21 cellular contexts compared by ENCODE assay signal in genomic region chr20:13101276-13101675, GRCh38.
"Had no signal": no experiment of that assay in that cellular context is flagged by ENCODE, and none has a peak within 500 bp of the region (broad histone marks: within the 10 kb centered on the region; RNA-seq: fewer than 3 reads in every experiment).

No MANE protein-coding gene starts in this region.

- H3K27ac Mint-ChIP-seq: activated CD4-positive, alpha-beta T cell treated with anti-CD3 and anti-CD28 coated beads, Interleukin-2, amount 10 ng/mL, durations not matched to agents 24 days and 14 days; activated CD8-positive, alpha-beta T cell treated with anti-CD3 and anti-CD28 coated beads, Interleukin-2, amount 10 ng/mL, durations not matched to agents 7 days and 5 days; activated T-cell treated with anti-CD3 and anti-CD28 coated beads, Interleukin-2, amount 50 U/mL, for 24 hours; activated T-helper 2 cell treated with anti-CD3 and anti-CD28 coated beads, Interferon-gamma antibody, Interleukin-2, Interleukin-4, amounts not matched to agents 10 μg/mL and 5 μg/mL and 100 μg/mL, durations not matched to agents 14 hours and 24 hours and 36 hours; dendritic cell treated with granulocyte-macrophage colony-stimulating factor and Interleukin-4, amounts not matched to agents 40 ng/mL and 50 ng/mL, for 4 days; naive B cell; stimulated activated effector memory CD8-positive, alpha-beta T cell treated with anti-CD3 and anti-CD28 coated beads, Interleukin-12 subunit alpha, Interleukin-12 subunit beta, amount 100 ng/mL, for 72 hours had no signal

- H3K4me1 ChIP-seq: left lung, prostate gland, right atrium auricular region had no signal

- ATAC-seq: activated CD8-positive, alpha-beta T cell treated with anti-CD3 and anti-CD28 coated beads, Interleukin-2, amount 10 ng/mL, durations not matched to agents 7 days and 5 days; foreskin keratinocyte; left lung; stimulated activated effector memory CD8-positive, alpha-beta T cell treated with anti-CD3 and anti-CD28 coated beads, Interleukin-12 subunit alpha, Interleukin-12 subunit beta, amount 100 ng/mL, for 72 hours had no signal

- H3K27me3 ChIP-seq: foreskin keratinocyte, left lung, right atrium auricular region had no signal

- H3K36me3 Mint-ChIP-seq: naive B cell; stimulated activated effector memory CD8-positive, alpha-beta T cell treated with anti-CD3 and anti-CD28 coated beads, Interleukin-12 subunit alpha, Interleukin-12 subunit beta, amount 100 ng/mL, for 72 hours had no signal

- H3K4me1 Mint-ChIP-seq: activated CD4-positive, alpha-beta T cell treated with anti-CD3 and anti-CD28 coated beads, Interleukin-2, amount 10 ng/mL, durations not matched to agents 24 days and 14 days; naive B cell; stimulated activated effector memory CD8-positive, alpha-beta T cell treated with anti-CD3 and anti-CD28 coated beads, Interleukin-12 subunit alpha, Interleukin-12 subunit beta, amount 100 ng/mL, for 72 hours had no signal

- H3K4me3 Mint-ChIP-seq: activated CD4-positive, alpha-beta T cell treated with anti-CD3 and anti-CD28 coated beads, Interleukin-2, amount 10 ng/mL, durations not matched to agents 24 days and 14 days; activated CD8-positive, alpha-beta T cell treated with anti-CD3 and anti-CD28 coated beads, Interleukin-2, amount 10 ng/mL, durations not matched to agents 7 days and 5 days; activated T-cell treated with anti-CD3 and anti-CD28 coated beads, Interleukin-2, amount 50 U/mL, for 24 hours; dendritic cell treated with granulocyte-macrophage colony-stimulating factor and Interleukin-4, amounts not matched to agents 40 ng/mL and 50 ng/mL, for 4 days; naive B cell; neural crest cell; stimulated activated effector memory CD8-positive, alpha-beta T cell treated with anti-CD3 and anti-CD28 coated beads, Interleukin-12 subunit alpha, Interleukin-12 subunit beta, amount 100 ng/mL, for 72 hours had no signal

- H3K27me3 Mint-ChIP-seq: activated T-cell treated with anti-CD3 and anti-CD28 coated beads, Interleukin-2, amount 50 U/mL, for 24 hours; dendritic cell treated with granulocyte-macrophage colony-stimulating factor and Interleukin-4, amounts not matched to agents 40 ng/mL and 50 ng/mL, for 4 days had no signal

- H3K4me3 ChIP-seq: left lung, prostate gland, right atrium auricular region, thoracic aorta had no signal

- H3K27ac ChIP-seq: foreskin keratinocyte, left lung, prostate gland, right atrium auricular region, thoracic aorta had no signal

- DNase-seq: activated CD4-positive, alpha-beta T cell treated with anti-CD3 and anti-CD28 coated beads, Interleukin-2, amount 10 ng/mL, durations not matched to agents 24 days and 14 days; activated CD8-positive, alpha-beta T cell treated with anti-CD3 and anti-CD28 coated beads, Interleukin-2, amount 10 ng/mL, durations not matched to agents 7 days and 5 days; activated naive CD4-positive, alpha-beta T cell treated with Interleukin-2 at 50 U/mL for 16 hours; activated T-cell treated with anti-CD3 and anti-CD28 coated beads, Interleukin-2, amount 50 U/mL, for 24 hours; cerebellar nuclear complex; effector memory CD4-positive, alpha-beta T cell; foreskin keratinocyte; head of caudate nucleus; left lung; midbrain; naive B cell; stimulated activated CD4-positive, alpha-beta T cell treated with anti-CD3 and anti-CD28 coated beads, Interleukin-4, amount 100 ng/mL, for 1 hour; T-helper 1 cell; T1000 had no signal

- H3K9me3 Mint-ChIP-seq: activated CD4-positive, alpha-beta T cell treated with anti-CD3 and anti-CD28 coated beads, Interleukin-2, amount 10 ng/mL, durations not matched to agents 24 days and 14 days; activated T-cell treated with anti-CD3 and anti-CD28 coated beads, Interleukin-2, amount 50 U/mL, for 24 hours; activated T-helper 2 cell treated with anti-CD3 and anti-CD28 coated beads, Interferon-gamma antibody, Interleukin-2, Interleukin-4, amounts not matched to agents 10 μg/mL and 5 μg/mL and 100 μg/mL, durations not matched to agents 14 hours and 24 hours and 36 hours; dendritic cell treated with granulocyte-macrophage colony-stimulating factor and Interleukin-4, amounts not matched to agents 40 ng/mL and 50 ng/mL, for 4 days; naive B cell; neural crest cell; stimulated activated effector memory CD8-positive, alpha-beta T cell treated with anti-CD3 and anti-CD28 coated beads, Interleukin-12 subunit alpha, Interleukin-12 subunit beta, amount 100 ng/mL, for 72 hours had no signal

- H3K36me3 ChIP-seq: left lung, prostate gland, right atrium auricular region, thoracic aorta had no signal

- H3K9me3 ChIP-seq: left lung, prostate gland, right atrium auricular region, thoracic aorta had no signal
